Comparison of ENCODE assay signal across 9 cellular contexts in the genomic region with DNA sequence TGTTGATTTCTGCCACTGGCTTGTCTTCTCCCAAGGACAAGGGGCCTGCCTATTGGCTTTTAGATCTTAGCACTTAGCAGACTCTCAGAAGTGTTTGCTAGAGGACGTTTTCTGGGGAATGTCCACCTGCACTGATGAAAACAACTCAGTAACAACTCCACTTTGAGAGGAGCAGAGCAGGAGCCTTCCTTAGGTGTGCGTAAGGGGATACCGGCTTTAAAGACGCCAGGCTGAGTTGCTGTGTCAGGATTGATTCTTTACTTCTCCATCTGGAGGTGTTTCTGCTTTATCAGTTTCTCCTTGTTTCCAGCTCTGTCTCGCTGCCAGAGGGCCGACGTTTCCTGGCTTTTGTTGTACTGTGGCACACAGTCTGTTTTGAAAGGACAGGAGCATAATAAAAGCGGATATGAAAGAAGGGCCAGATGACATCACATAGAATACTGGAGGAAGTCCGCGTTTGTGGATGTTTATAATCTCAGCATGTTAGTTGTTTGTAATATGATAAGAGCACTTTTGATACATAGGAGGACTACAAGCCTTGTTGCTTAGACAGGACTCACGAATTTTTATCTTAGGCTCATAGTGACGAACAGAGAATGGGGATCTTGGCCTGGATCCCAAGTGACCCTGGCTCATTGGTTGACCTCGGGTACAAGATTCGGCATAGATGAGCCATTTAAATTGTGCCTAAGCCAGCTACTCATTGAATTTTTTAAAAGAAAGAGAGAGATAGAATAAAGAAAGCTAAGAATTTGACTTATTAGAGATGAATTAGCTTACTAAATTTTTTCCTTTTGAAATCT. TPM values are rescaled to one million over a fixed set of nuclear protein-coding genes. Genes with fewer than 3 reads are reported as not detected.
DNase-seq lines count a peak whose midpoint lies in the region; ATAC-seq, FAIRE-seq and TF ChIP-seq lines count a peak whose summit lies in the region.
"Had no signal": no experiment of that assay in that cellular context is flagged by ENCODE, and none has a peak within 500 bp of the region (broad histone marks: within the 10 kb centered on the region; RNA-seq: fewer than 3 reads in every experiment).

No MANE protein-coding gene starts in this region.

- ATAC-seq in gastrocnemius medialis (peak; percentile 5 to 34), HG02970 (IDR thresholded peaks at IDR 0.05; ENCODE audit: low FRiP score, unreplicated experiment) (no peak)

- no peak for TF ChIP-seq CTCF in esophagus muscularis mucosa (IDR thresholded peaks at IDR 0.05)
- TF ChIP-seq CTCF in gastrocnemius medialis (IDR thresholded peaks at IDR 0.05 in 4 of 5, conservative IDR thresholded peaks at IDR 0.05 in 1 of 5), result no peak

- no peaks in the 10 kb centered on the region for H3K9me3 ChIP-seq in esophagus muscularis mucosa
- no peaks in the 10 kb centered on the region for H3K9me3 ChIP-seq in gastrocnemius medialis

- H3K36me3 ChIP-seq in esophagus muscularis mucosa (no peaks in the 10 kb centered on the region), gastrocnemius medialis (no peaks in the 10 kb centered on the region)

- no peak for TF ChIP-seq EP300 in esophagus muscularis mucosa (IDR thresholded peaks at IDR 0.05)

- 19% methylated on average over 14 of the region's 14 CpGs for WGBS in esophagus muscularis mucosa

- H3K27ac ChIP-seq in esophagus muscularis mucosa (replicated peaks in 1 of 4) (peak overlapping the region; percentile 91 to 98 (median 92)), gastrocnemius medialis (peak overlapping the region; percentile 70 to 78 (median 76))
- H3K27ac ChIP-seq: 22Rv1 had no signal

- in situ Hi-C loops in gastrocnemius medialis (cut with MboI; ENCODE audit: low sequenced_read_pairs in 4 of 4), result no loop called here

- peak; percentile 7 for DNase-seq in NCI-H2107 treated with DMSO at 0.1 percent for 48 hours (lab: John Stamatoyannopoulos, UW; ENCODE audit: unreplicated experiment)
- DNase-seq in NCI-H2107 (lab: John Stamatoyannopoulos, UW), result no peak
- DNase-seq in NCI-H2029 treated with DMSO at 0.1 percent for 48 hours (lab: John Stamatoyannopoulos, UW), result peak; percentile 90
- no peak for DNase-seq in esophagus muscularis mucosa (ENCODE audit: extremely low spot score)
- no peak for DNase-seq in gastrocnemius medialis
- no peak for DNase-seq in DMS114 treated with DMSO at 0.1 percent for 48 hours (lab: John Stamatoyannopoulos, UW; ENCODE audit: unreplicated experiment)
- no peak for DNase-seq in RCC 7860 (ENCODE audit: low spot score)

- peak overlapping the region; percentile 14 to 40 (median 34) for H3K4me3 ChIP-seq in esophagus muscularis mucosa
- H3K4me3 ChIP-seq in gastrocnemius medialis, result peak overlapping the region in 2 of 4 donors; percentile 14 to 18

- intact Hi-C loops in esophagus muscularis mucosa (cut with DNase I) (loop anchor here (5.0 kb wide), 2 partner anchors 34 to 71 kb away; a partner anchor contains a TSS), gastrocnemius medialis (cut with DNase I; ENCODE audit: low total_unique reads) (loop anchor here (10.0 kb wide), 1 partner anchor 53 kb away; no protein-coding TSS in a partner anchor)

- peaks cover 66 to 98% (median 95%) of the 10 kb centered on the region in 4 donors for H3K4me1 ChIP-seq in esophagus muscularis mucosa
- peaks cover 19 to 39% of the 10 kb centered on the region in 2 donors for H3K4me1 ChIP-seq in gastrocnemius medialis

- TF ChIP-seq POLR2A in esophagus muscularis mucosa (IDR thresholded peaks at IDR 0.05; ENCODE audit: low read depth) (no peak), gastrocnemius medialis (IDR thresholded peaks at IDR 0.05) (no peak)

- FAIRE-seq in RCC 7860 (lab: Jason Lieb, UNC), result no peak

- H3K27me3 ChIP-seq in esophagus muscularis mucosa (no peaks in the 10 kb centered on the region), gastrocnemius medialis (no peaks in the 10 kb centered on the region)

RNA-seq across cellular contexts. Expression of a gene that starts 34.6 kb away (rescaled TPM):
- total RNA-seq in esophagus muscularis mucosa (100 to 1,000 TPM; 419 to 931 (median 555) TPM), gastrocnemius medialis (10 to 100 TPM; 51.2 to 85.8 (median 70.5) TPM)

RNA-seq across cellular contexts. Expression of a gene that starts 34.7 kb away (rescaled TPM):
- 100 to 1,000 TPM; 328 to 578 (median 405) TPM for total RNA-seq in esophagus muscularis mucosa
- total RNA-seq in gastrocnemius medialis, result 100 to 1,000 TPM in 3 of 4 donors, 10 to 100 TPM in 1; 60.5 to 127 (median 120) TPM

Comparison
In these comparisons a context has a peak if more than half of its experiments do, and no peak if none do; other contexts are left out.
1. DNase-seq: peak in NCI-H2107 treated with DMSO at 0.1 percent for 48 hours (single experiment) and NCI-H2029 treated with DMSO at 0.1 percent for 48 hours (single experiment); none in NCI-H2107 (single experiment), esophagus muscularis mucosa (single experiment), gastrocnemius medialis (0 of 2), DMS114 treated with DMSO at 0.1 percent for 48 hours (single experiment) and RCC 7860 (single experiment).
2. RNA of a gene that starts 34.6 kb away (total RNA-seq): 419 to 931 TPM in esophagus muscularis mucosa; 51.2 to 85.8 TPM in gastrocnemius medialis; every median in the first group is over 4 times any median in the second.